26 cellular contexts compared by ENCODE assay signal in genomic region chr7:104450861-104451260, GRCh38.
"Had no signal": no experiment of that assay in that cellular context is flagged by ENCODE, and none has a peak within 500 bp of the region (broad histone marks: within the 10 kb centered on the region; RNA-seq: fewer than 3 reads in every experiment).

No MANE protein-coding gene starts in this region.

- H3K4me3 ChIP-seq: stomach, suprapubic skin, testis, thoracic aorta, thyroid gland, tibial artery, tibial nerve, transverse colon, upper lobe of left lung, upper lobe of right lung, uterus, vagina had no signal

- H3K36me3 ChIP-seq: stomach, suprapubic skin, thoracic aorta, thyroid gland, tibial artery, tibial nerve, transverse colon, upper lobe of left lung, upper lobe of right lung, uterus, vagina had no signal

- ATAC-seq: stimulated activated effector memory CD8-positive, alpha-beta T cell treated with anti-CD3 and anti-CD28 coated beads, Interleukin-12 subunit alpha, Interleukin-12 subunit beta, amount 100 ng/mL, for 72 hours; stimulated activated memory B cell treated with anti-CD40 and anti-IgM and Interleukin-4, amounts not matched to agents 10 μg/mL and 1 μg/mL and 100 μg/mL, for 72 hours; stimulated activated naive B cell treated with anti-CD40 and anti-IgM and Interleukin-4, amounts not matched to agents 10 μg/mL and 1 μg/mL and 100 μg/mL, for 72 hours; stimulated activated naive CD8-positive, alpha-beta T cell treated with anti-CD3 and anti-CD28 coated beads, Interleukin-15, amount 100 ng/mL, for 72 hours; stimulated activated naive CD8-positive, alpha-beta T cell treated with anti-CD3 and anti-CD28 coated beads, Interleukin-15, Interleukin-2, amounts not matched to agents 100 U/mL and 50 U/mL, for 24 hours; upper lobe of right lung had no signal

- DNase-seq: stimulated activated CD4-positive, alpha-beta T cell treated with anti-CD3 and anti-CD28 coated beads, Interleukin-2, amount 100 ng/mL, for 48 hours; stimulated activated CD4-positive, alpha-beta T cell treated with anti-CD3 and anti-CD28 coated beads, Interleukin-4, amount 100 ng/mL, for 1 hour; stimulated activated CD4-positive, alpha-beta T cell treated with anti-CD3 and anti-CD28 coated beads, Interleukin-4, amount 100 ng/mL, for 24 hours; stimulated activated CD4-positive, alpha-beta T cell treated with anti-CD3 and anti-CD28 coated beads, Interleukin-4, amount 100 ng/mL, for 4 hours; stimulated activated CD8-positive, alpha-beta memory T cell treated with anti-CD3 and anti-CD28 coated beads, Interleukin-4, amount 100 ng/mL, for 48 hours; stimulated activated naive B cell treated with anti-CD40 and anti-IgM and Interleukin-4, amounts not matched to agents 10 μg/mL and 1 μg/mL and 100 μg/mL, for 72 hours; stimulated activated naive CD4-positive, alpha-beta T cell; stimulated activated naive CD4-positive, alpha-beta T cell treated with Interleukin-2 at 50 U/mL for 16 hours; stimulated activated naive CD8-positive, alpha-beta T cell treated with anti-CD3 and anti-CD28 coated beads, Interleukin-15, amount 100 ng/mL, for 72 hours; stimulated activated naive CD8-positive, alpha-beta T cell treated with anti-CD3 and anti-CD28 coated beads, Interleukin-15, Interleukin-2, amounts not matched to agents 100 U/mL and 50 U/mL, for 24 hours; stomach; substantia nigra; testis; thyroid gland; tibial artery; transverse colon; trophoblast cell; upper lobe of left lung; upper lobe of right lung; uterus had no signal

- H3K9me3 ChIP-seq: suprapubic skin, testis, thoracic aorta, thyroid gland, tibial artery, tibial nerve, transverse colon, upper lobe of left lung, upper lobe of right lung, uterus, vagina had no signal

- H3K27ac ChIP-seq: stomach, suprapubic skin, testis, thoracic aorta, thyroid gland, tibial artery, tibial nerve, transverse colon, upper lobe of left lung, upper lobe of right lung, uterus, vagina had no signal

- H3K27me3 ChIP-seq: stomach, suprapubic skin, testis, thyroid gland, tibial artery, tibial nerve, transverse colon, upper lobe of left lung, upper lobe of right lung, uterus, vagina had no signal

- H3K4me1 ChIP-seq: stomach, suprapubic skin, testis, thyroid gland, tibial artery, tibial nerve, transverse colon, upper lobe of left lung, upper lobe of right lung, uterus, vagina had no signal
